Comparison of ENCODE assay signal across 1 cellular context in the genomic region with DNA sequence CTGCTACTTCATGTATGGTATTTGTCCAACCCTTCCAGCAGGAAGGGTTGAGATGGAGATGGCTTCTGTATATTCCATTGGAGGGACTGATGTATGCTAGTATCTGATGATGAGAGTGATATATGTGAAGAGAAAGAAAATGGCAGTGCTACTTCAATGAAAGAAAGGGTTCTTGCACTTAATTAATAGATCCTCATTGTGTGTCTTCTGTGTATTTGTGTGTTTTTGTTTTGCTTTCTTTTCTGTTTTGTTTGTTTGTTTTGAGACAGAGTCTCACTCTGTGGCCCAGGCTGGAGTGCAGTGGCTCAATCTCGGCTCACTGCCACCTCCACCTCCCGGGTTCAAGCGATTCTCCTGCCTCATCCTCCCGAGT.
TF ChIP-seq lines count a peak whose summit lies in the region.

No MANE protein-coding gene starts in this region.

TF ChIP-seq in SK-N-SH treated with all-trans-retinoic acid at 6 μM for 48 hours, 23 proteins besides CTCF, POLR2A, EP300 and RAD21 (continued from another document):
- no peak for TF ChIP-seq TSHZ2 (CRISPR knock-in tag; IDR thresholded peaks at IDR 0.05)
TF ChIP-seq in SK-N-SH treated with all-trans-retinoic acid at 6 μM for 48 hours: peak in this region for 0.
